Comparison of ENCODE assay signal across 13 cellular contexts in genomic region chr7:100642534-100642907, GRCh38. TPM values are rescaled to one million over a fixed set of nuclear protein-coding genes. Genes with fewer than 3 reads are reported as not detected.
DNase-seq lines count a peak whose midpoint lies in the region; ATAC-seq, FAIRE-seq and TF ChIP-seq lines count a peak whose summit lies in the region.
"Had no signal": no experiment of that assay in that cellular context is flagged by ENCODE, and none has a peak within 500 bp of the region (broad histone marks: within the 10 kb centered on the region; RNA-seq: fewer than 3 reads in every experiment).

No MANE protein-coding gene starts in this region.

- H3K4me3 Mint-ChIP-seq in natural killer cell treated with Interleukin-12 subunit alpha and Interleukin-12 subunit beta and Interleukin-15 and Interleukin-18, amount 100 ng/mL, for 72 hours: no peak overlapping the region
- H3K4me3 Mint-ChIP-seq in natural killer cell: no peak overlapping the region
- H3K4me3 Mint-ChIP-seq: activated naive CD4-positive, alpha-beta T cell treated with anti-CD3 and anti-CD28 coated beads, Interleukin-2, amount 50 U/mL, for 24 hours had no signal

- H2AFZ ChIP-seq in H1 (ENCODE audit: low read length): no peak overlapping the region

- H2BK120ac ChIP-seq in H1 (replicated peaks; ENCODE audit: low read depth, low read length): no peak overlapping the region

- no peak for FAIRE-seq in H1 (lab: Jason Lieb, UNC)

- H3K9ac ChIP-seq in H1 (replicated peaks in 1 of 4; ENCODE audit: extremely low read depth in 1 of 4, low read depth in 3 of 4, low read length in 3 of 4): no peak overlapping the region

- CTCF ChIA-PET in Panc1 (lab: Charles Lee) (interaction anchor here (0.6 kb wide), 1 partner anchor 123 kb away, joined by 3 read pairs; no protein-coding TSS in a partner anchor), H1 (lab: Charles Lee; ENCODE audit: partially characterized antibody) (interaction anchor here (0.6 to 1.9 kb wide), 16 partner anchors 8 to 452 kb away, joined by 3 to 13 read pairs (median 3); no protein-coding TSS in a partner anchor)

- no peak overlapping the region for H3K56ac ChIP-seq in H1 (replicated peaks; ENCODE audit: insufficient read length, low read depth, low read length)

- no peak overlapping the region for H2BK5ac ChIP-seq in H1 (ENCODE audit: low read depth, low read length)

- H2BK20ac ChIP-seq in H1 (ENCODE audit: low read length): no peak overlapping the region

- no peaks in the 10 kb centered on the region for H3K9me3 Mint-ChIP-seq in natural killer cell treated with Interleukin-12 subunit alpha and Interleukin-12 subunit beta and Interleukin-15 and Interleukin-18, amount 100 ng/mL, for 72 hours
- H3K9me3 Mint-ChIP-seq in natural killer cell: no peaks in the 10 kb centered on the region
- H3K9me3 Mint-ChIP-seq: activated naive CD4-positive, alpha-beta T cell treated with anti-CD3 and anti-CD28 coated beads, Interleukin-2, amount 50 U/mL, for 24 hours had no signal

- POLR2A ChIA-PET in Panc1 (lab: Charles Lee): no interaction called here
- POLR2A ChIA-PET in H1 (lab: Charles Lee; ENCODE audit: partially characterized antibody): interaction anchor here (0.9 to 2.0 kb wide), 5 partner anchors 13 to 63 kb away, joined by 3 to 5 read pairs (median 4); partner anchors contain the start of gene ACTL6B

- no peaks in the 10 kb centered on the region for H3K4me1 ChIP-seq in Panc1 (ENCODE audit: control insufficient read depth, insufficient read depth, low read length)
- H3K4me1 ChIP-seq in H1 (replicated peaks in 1 of 4; ENCODE audit: control insufficient read depth in 3 of 4, insufficient read depth in 4 of 4, low read length in 3 of 4): peaks cover 0 to 33% (median 18%) of the 10 kb centered on the region in 4 experiments; a peak in 6 of 7 replicates
- H3K4me1 ChIP-seq in stomach: peaks cover 0 to 7% (median 6%) of the 10 kb centered on the region in 4 donors
- peaks cover 5% of the 10 kb centered on the region for H3K4me1 ChIP-seq in testis
- H3K4me1 ChIP-seq: SJCRH30 had no signal

- no peak overlapping the region for H2BK15ac ChIP-seq in H1 (ENCODE audit: low read length)

- H3K27me3 Mint-ChIP-seq in natural killer cell treated with Interleukin-12 subunit alpha and Interleukin-12 subunit beta and Interleukin-15 and Interleukin-18, amount 100 ng/mL, for 72 hours: peaks cover 0 to 9% of the 10 kb centered on the region in 2 donors
- peaks cover 0 to 10% of the 10 kb centered on the region in 2 donors for H3K27me3 Mint-ChIP-seq in natural killer cell (ENCODE audit: low read depth in 2 of 2)

- H3K4me3 ChIP-seq in Panc1 (ENCODE audit: low read depth in 2 of 2, low read length in 2 of 2) (no peak overlapping the region), H1 (ENCODE audit: extremely low read depth in 1 of 4, insufficient read depth in 2 of 4, low read depth in 3 of 4, low read length in 4 of 4) (no peak overlapping the region), stomach (no peak overlapping the region), testis (no peak overlapping the region)
- H3K4me3 ChIP-seq: SJCRH30 had no signal

- H3K4ac ChIP-seq in H1 (replicated peaks; ENCODE audit: insufficient read length, low read depth, low read length): no peak overlapping the region

- H3K4me2 ChIP-seq in H1 (ENCODE audit: insufficient read depth in 1 of 2, low read depth in 2 of 2, low read length in 2 of 2): peak overlapping the region; percentile 7 to 40; a peak in 1 of 4 replicates

- H3K79me1 ChIP-seq in H1 (ENCODE audit: low read depth, low read length): no peaks in the 10 kb centered on the region

- H4K8ac ChIP-seq in H1 (ENCODE audit: extremely low read depth, insufficient read depth, low read length): no peak overlapping the region

- H3K27me3 ChIP-seq in Panc1 (ENCODE audit: control insufficient read depth, insufficient read depth, low read length): no peaks in the 10 kb centered on the region
- no peaks in the 10 kb centered on the region for H3K27me3 ChIP-seq in H1 (replicated peaks in 1 of 4; ENCODE audit: control insufficient read depth in 3 of 4, extremely low read depth in 1 of 4, insufficient read depth in 3 of 4, low read length in 3 of 4)
- H3K27me3 ChIP-seq in stomach: peaks cover 0 to 63% (median 31%) of the 10 kb centered on the region in 3 donors
- H3K27me3 ChIP-seq in testis: no peaks in the 10 kb centered on the region

- H3K79me2 ChIP-seq in H1 (ENCODE audit: control insufficient read depth in 1 of 2, insufficient read depth in 2 of 2, low read length in 2 of 2): no peaks in the 10 kb centered on the region

- H2AK5ac ChIP-seq in H1 (ENCODE audit: low read depth, low read length): no peak overlapping the region

- H3K9me3 ChIP-seq in Panc1 (ENCODE audit: control insufficient read depth, insufficient read depth, low read depth, low read length): no peaks in the 10 kb centered on the region
- no peaks in the 10 kb centered on the region for H3K9me3 ChIP-seq in H1 (ENCODE audit: insufficient read depth in 2 of 2, low read depth in 1 of 2, low read length in 1 of 2)
- no peaks in the 10 kb centered on the region for H3K9me3 ChIP-seq in stomach
- no peaks in the 10 kb centered on the region for H3K9me3 ChIP-seq in testis
- H3K9me3 ChIP-seq: SJCRH30 had no signal

- H3K36me3 Mint-ChIP-seq in natural killer cell treated with Interleukin-12 subunit alpha and Interleukin-12 subunit beta and Interleukin-15 and Interleukin-18, amount 100 ng/mL, for 72 hours: no peaks in the 10 kb centered on the region
- no peaks in the 10 kb centered on the region for H3K36me3 Mint-ChIP-seq in natural killer cell
- H3K36me3 Mint-ChIP-seq: activated naive CD4-positive, alpha-beta T cell treated with anti-CD3 and anti-CD28 coated beads, Interleukin-2, amount 50 U/mL, for 24 hours had no signal

- H4K91ac ChIP-seq in H1 (replicated peaks; ENCODE audit: insufficient read length, low read length): no peak overlapping the region

- TF ChIP-seq CTCF in natural killer cell (IDR thresholded peaks at IDR 0.05): no peak
- TF ChIP-seq CTCF in Panc1 (IDR thresholded peaks at IDR 0.05): no peak
- TF ChIP-seq CTCF in H1 (IDR thresholded peaks at IDR 0.05; ENCODE audit: control extremely low read depth in 1 of 3, insufficient read depth in 1 of 3, low read depth in 1 of 3, low read length in 3 of 3): no peak
- TF ChIP-seq CTCF in stomach (IDR thresholded peaks at IDR 0.05): no peak
- no peak for TF ChIP-seq CTCF in testis (IDR thresholded peaks at IDR 0.05)
- TF ChIP-seq CTCF in omental fat pad (IDR thresholded peaks at IDR 0.05): no peak

- peak; percentile 37 for DNase-seq in natural killer cell treated with Interleukin-12 subunit alpha and Interleukin-12 subunit beta and Interleukin-15 and Interleukin-18, amount 100 ng/mL, for 72 hours (ENCODE audit: low spot score)
- DNase-seq in natural killer cell (no peak), Panc1 (ENCODE audit: low read depth, low spot score) (no peak), H1 (ENCODE audit: low read depth in 1 of 2, low spot score in 2 of 2) (peak; percentile 31 to 88), stomach (peak; percentile 38), testis (no peak), omental fat pad (ENCODE audit: low spot score) (no peak), D341Med (ENCODE audit: low spot score) (no peak)
- DNase-seq: SJCRH30, substantia nigra had no signal

- TF ChIP-seq EP300 in H1 (IDR thresholded peaks at IDR 0.05; ENCODE audit: borderline replicate concordance in 1 of 2, low read depth in 2 of 2, low read length in 2 of 2) (no peak), stomach (IDR thresholded peaks at IDR 0.05) (no peak)

- H3K14ac ChIP-seq in H1 (ENCODE audit: insufficient read length): no peak overlapping the region

- H3K23me2 ChIP-seq in H1 (ENCODE audit: low read depth, low read length): peaks cover 2% of the 10 kb centered on the region; the same call in 1 of the 2 replicates

- BruUV-seq in Panc1 (replicated peaks; lab: Mats Ljungman, UMichigan): no TSS peak

- peak; percentile 43 to 53 for ATAC-seq in natural killer cell treated with Interleukin-12 subunit alpha and Interleukin-12 subunit beta and Interleukin-15 and Interleukin-18, amount 100 ng/mL, for 72 hours
- no peak for ATAC-seq in natural killer cell
- ATAC-seq in Panc1: peak; percentile 66
- no peak for ATAC-seq in omental fat pad (ENCODE audit: low FRiP score)

- no peak overlapping the region for H3K23ac ChIP-seq in H1 (ENCODE audit: insufficient read length)

- in situ Hi-C loops in Panc1 (cut with HindIII; ENCODE audit: low pct_unique_long_range_greater_than_20kb, low sequenced_read_pairs): no loop called here

- no peaks in the 10 kb centered on the region for H3K4me1 Mint-ChIP-seq in natural killer cell treated with Interleukin-12 subunit alpha and Interleukin-12 subunit beta and Interleukin-15 and Interleukin-18, amount 100 ng/mL, for 72 hours (ENCODE audit: low read depth in 2 of 2)
- no peaks in the 10 kb centered on the region for H3K4me1 Mint-ChIP-seq in natural killer cell
- H3K4me1 Mint-ChIP-seq: activated naive CD4-positive, alpha-beta T cell treated with anti-CD3 and anti-CD28 coated beads, Interleukin-2, amount 50 U/mL, for 24 hours had no signal

- intact Hi-C loops in natural killer cell (cut with micrococcal nuclease): no loop called here
- intact Hi-C loops in Panc1 (cut with micrococcal nuclease; ENCODE audit: unreplicated experiment): no loop called here
- intact Hi-C loops in stomach (cut with DNase I; ENCODE audit: low total_unique reads): no loop called here
- intact Hi-C loops in testis (cut with DNase I; ENCODE audit: low total_unique reads): no loop called here

- TF ChIP-seq POLR2A in H1 (IDR thresholded peaks at IDR 0.05; ENCODE audit: control extremely low read depth in 1 of 2, low read depth in 2 of 2, low read length in 2 of 2): no peak
- no peak for TF ChIP-seq POLR2A in stomach (IDR thresholded peaks at IDR 0.05)
- no peak for TF ChIP-seq POLR2A in testis (IDR thresholded peaks at IDR 0.05)

- TF ChIP-seq RAD21 in H1 (IDR thresholded peaks at IDR 0.05 in 1 of 2, conservative IDR thresholded peaks at IDR 0.05 in 1 of 2; ENCODE audit: low read depth in 2 of 2, low read length in 2 of 2): 0 out of 4 replicates have a peak, but pooled peaks of 1 of the 2 experiments have one; percentile 2

- H3K36me3 ChIP-seq in Panc1 (ENCODE audit: control insufficient read depth, insufficient read depth, low read length) (no peaks in the 10 kb centered on the region), H1 (ENCODE audit: control insufficient read depth in 2 of 4, insufficient read depth in 4 of 4, low read length in 3 of 4) (no peaks in the 10 kb centered on the region), stomach (no peaks in the 10 kb centered on the region), testis (ENCODE audit: low read depth, missing control alignments) (no peaks in the 10 kb centered on the region)
- H3K36me3 ChIP-seq: SJCRH30 had no signal

- no peaks in the 10 kb centered on the region for H4K20me1 ChIP-seq in H1 (replicated peaks in 1 of 2; ENCODE audit: control insufficient read depth in 1 of 2, insufficient read depth in 2 of 2, low read length in 2 of 2)

- H3K27ac Mint-ChIP-seq in natural killer cell treated with Interleukin-12 subunit alpha and Interleukin-12 subunit beta and Interleukin-15 and Interleukin-18, amount 100 ng/mL, for 72 hours: no peak overlapping the region
- H3K27ac Mint-ChIP-seq in natural killer cell: no peak overlapping the region
- H3K27ac Mint-ChIP-seq: activated naive CD4-positive, alpha-beta T cell treated with anti-CD3 and anti-CD28 coated beads, Interleukin-2, amount 50 U/mL, for 24 hours had no signal

- WGBS in H1 (ENCODE audit: extremely low coverage in 1 of 2, insufficient coverage in 1 of 2, insufficient read length in 1 of 2, insufficient replicate concordance in 2 of 2, low coverage in 1 of 2, low lambda C conversion rate in 2 of 2, missing lambda C conversion rate in 1 of 2), 2 experiments: 60% methylated on average over 2 of the region's 11 CpGs; no CpG with 5 or more reads in 1 of the 2 experiments
- 37 to 57% (median 49%) methylated on average over 5 to 11 of the region's 11 CpGs for WGBS in stomach, 5 donors
- 71 to 75% methylated on average over 11 of the region's 11 CpGs for WGBS in testis, 2 donors

- no peak overlapping the region for H3K18ac ChIP-seq in H1 (ENCODE audit: extremely low read depth, low read length)

- no peak overlapping the region for H4K5ac ChIP-seq in H1 (ENCODE audit: insufficient read length, low read depth, low read length)

- no peak overlapping the region for H3K27ac ChIP-seq in Panc1 (ENCODE audit: low read length)
- no peak overlapping the region for H3K27ac ChIP-seq in H1 (ENCODE audit: low read depth, low read length)
- H3K27ac ChIP-seq in stomach: no peak overlapping the region
- H3K27ac ChIP-seq in testis: no peak overlapping the region
- H3K27ac ChIP-seq: SJCRH30 had no signal

- no peak overlapping the region for H2BK12ac ChIP-seq in H1 (ENCODE audit: low read depth, low read length)

RNA-seq across cellular contexts. Expression of gene TFR2, which starts 1.2 kb away (rescaled TPM):
- 10 to 100 TPM; 10.1 to 34.1 TPM for total RNA-seq in natural killer cell treated with Interleukin-12 subunit alpha and Interleukin-12 subunit beta and Interleukin-15 and Interleukin-18, amount 100 ng/mL, for 72 hours
- total RNA-seq in natural killer cell (10 to 100 TPM in 2 of 3 donors, 1 to 10 TPM in 1; 9.8 to 13.8 (median 12.0) TPM), Panc1 (2021; ENCODE audit: unreplicated experiment) (9.1 TPM), stomach (10 to 100 TPM in 1 of 5 donors, 1 to 10 TPM in 3, not detected in 1; 1.2 to 11.6 (median 3.3) TPM), testis (1 to 10 TPM in 1 of 2 donors, under 1 TPM in 1; 0.87 to 1.5 TPM), omental fat pad (under 1 TPM in 1 of 4 donors, not detected in 3; 0.60 TPM)
- polyA plus RNA-seq in Panc1 (2012; ENCODE audit: insufficient read length): 10.8 TPM
- total RNA-seq in H1 (2021; fragmentation: NEBNext Ultra II Directional; extraction: Animal tissue kit (Norgen Biotek cat#: 25700)): 4.9 and 5.7 TPM in 2 replicates
- polyA plus RNA-seq in H1 (2011; rRNA removed) (4.6 and 6.0 TPM in 2 replicates), stomach (1 to 10 TPM; 1.7 to 5.1 (median 3.1) TPM), testis (ENCODE audit: insufficient read depth, low read depth, low replicate concordance) (1.1 TPM)
- polyA plus RNA-seq in H1 (2011; cell fraction: cytosol; rRNA removed): 4.0 TPM
- polyA plus RNA-seq in H1 (2011; cell fraction: nucleus; rRNA removed): 17.7 TPM
- 5.4 to 7.4 TPM (median 6.2 TPM) in 4 replicates for polyA plus RNA-seq in H1 (2012, experiment 1 of 2)
- polyA plus RNA-seq in H1 (2012, experiment 2 of 2): 3.3 TPM
- polyA plus RNA-seq in H1 (2013, experiment 1 of 2): 4.0 TPM
- polyA plus RNA-seq in H1 (2013, experiment 2 of 2): 3.5 TPM
- polyA minus RNA-seq in H1 (2011; rRNA and poly(A)+ RNA removed): 1.5 and 3.4 TPM in 2 replicates
- 4.3 TPM for polyA minus RNA-seq in H1 (2011; cell fraction: cytosol; rRNA and poly(A)+ RNA removed)
- 7.1 TPM for polyA minus RNA-seq in H1 (2011; cell fraction: nucleus; rRNA and poly(A)+ RNA removed)
- total RNA-seq: SJCRH30 had no signal

RNA-seq across cellular contexts. Expression of gene ACTL6B, which starts 13.7 kb away (rescaled TPM):
- not detected for total RNA-seq in natural killer cell treated with Interleukin-12 subunit alpha and Interleukin-12 subunit beta and Interleukin-15 and Interleukin-18, amount 100 ng/mL, for 72 hours
- total RNA-seq in natural killer cell (not detected), Panc1 (2021; ENCODE audit: unreplicated experiment) (not detected), stomach (under 1 TPM in 2 of 5 donors, not detected in 3; 0.37 to 0.43 TPM), testis (1 to 10 TPM in 1 of 2 donors, under 1 TPM in 1; 0.79 to 1.2 TPM), omental fat pad (not detected)
- not detected for polyA plus RNA-seq in Panc1 (2012; ENCODE audit: insufficient read length)
- total RNA-seq in H1 (2021; fragmentation: NEBNext Ultra II Directional; extraction: Animal tissue kit (Norgen Biotek cat#: 25700)): 1.7 and 2.1 TPM in 2 replicates
- polyA plus RNA-seq in H1 (2011; rRNA removed) (4.5 and 4.6 TPM in 2 replicates), stomach (1 to 10 TPM in 2 of 3 donors, under 1 TPM in 1; 0.25 to 1.4 (median 1.2) TPM), testis (ENCODE audit: insufficient read depth, low read depth, low replicate concordance) (2.1 TPM)
- 2.7 TPM for polyA plus RNA-seq in H1 (2011; cell fraction: cytosol; rRNA removed)
- 3.4 TPM for polyA plus RNA-seq in H1 (2011; cell fraction: nucleus; rRNA removed)
- polyA plus RNA-seq in H1 (2012, experiment 1 of 2): 1.6 to 4.0 TPM (median 3.0 TPM) in 4 replicates
- polyA plus RNA-seq in H1 (2012, experiment 2 of 2): 2.3 TPM
- polyA plus RNA-seq in H1 (2013, experiment 1 of 2): 1.1 TPM
- polyA plus RNA-seq in H1 (2013, experiment 2 of 2): 1.0 TPM
- polyA minus RNA-seq in H1 (2011; rRNA and poly(A)+ RNA removed): 0.51 and 0.60 TPM in 2 replicates
- polyA minus RNA-seq in H1 (2011; cell fraction: cytosol; rRNA and poly(A)+ RNA removed): 2.4 TPM
- 0.70 TPM for polyA minus RNA-seq in H1 (2011; cell fraction: nucleus; rRNA and poly(A)+ RNA removed)
- total RNA-seq: kidney epithelial cell, SJCRH30 had no signal
- polyA plus RNA-seq: BJ had no signal

RNA-seq across cellular contexts. Expression of gene MOSPD3, which starts 30.2 kb away (rescaled TPM):
- 10 to 100 TPM; 17.6 to 19.2 TPM for total RNA-seq in natural killer cell treated with Interleukin-12 subunit alpha and Interleukin-12 subunit beta and Interleukin-15 and Interleukin-18, amount 100 ng/mL, for 72 hours
- total RNA-seq in natural killer cell (10 to 100 TPM; 14.5 to 15.9 (median 15.5) TPM), Panc1 (2021; ENCODE audit: unreplicated experiment) (25.0 TPM), stomach (10 to 100 TPM in 2 of 5 donors, 1 to 10 TPM in 2, not detected in 1; 4.0 to 21.1 (median 9.8) TPM), testis (10 to 100 TPM; 40.6 to 78.9 TPM), omental fat pad (1 to 10 TPM; 5.4 to 8.9 (median 7.2) TPM)
- 39.7 TPM for polyA plus RNA-seq in Panc1 (2012; ENCODE audit: insufficient read length)
- 19.3 and 20.7 TPM in 2 replicates for total RNA-seq in H1 (2021; fragmentation: NEBNext Ultra II Directional; extraction: Animal tissue kit (Norgen Biotek cat#: 25700))
- polyA plus RNA-seq in H1 (2011; rRNA removed) (21.4 and 45.7 TPM in 2 replicates), stomach (10 to 100 TPM; 20.4 to 30.7 (median 29.1) TPM), testis (ENCODE audit: insufficient read depth, low read depth, low replicate concordance) (62.8 TPM)
- polyA plus RNA-seq in H1 (2011; cell fraction: cytosol; rRNA removed): 10.1 TPM
- 23.8 TPM for polyA plus RNA-seq in H1 (2011; cell fraction: nucleus; rRNA removed)
- 15.9 to 26.5 TPM (median 22.6 TPM) in 4 replicates for polyA plus RNA-seq in H1 (2012, experiment 1 of 2)
- polyA plus RNA-seq in H1 (2012, experiment 2 of 2): 25.8 TPM
- 19.0 TPM for polyA plus RNA-seq in H1 (2013, experiment 1 of 2)
- polyA plus RNA-seq in H1 (2013, experiment 2 of 2): 17.7 TPM
- 7.0 and 8.1 TPM in 2 replicates for polyA minus RNA-seq in H1 (2011; rRNA and poly(A)+ RNA removed)
- 7.4 TPM for polyA minus RNA-seq in H1 (2011; cell fraction: cytosol; rRNA and poly(A)+ RNA removed)
- 8.7 TPM for polyA minus RNA-seq in H1 (2011; cell fraction: nucleus; rRNA and poly(A)+ RNA removed)

RNA-seq across cellular contexts. Expression of gene GNB2, which starts 31.0 kb away (rescaled TPM):
- total RNA-seq in natural killer cell treated with Interleukin-12 subunit alpha and Interleukin-12 subunit beta and Interleukin-15 and Interleukin-18, amount 100 ng/mL, for 72 hours: 100 to 1,000 TPM; 345 to 348 TPM
- total RNA-seq in natural killer cell: 100 to 1,000 TPM; 194 to 227 (median 212) TPM
- total RNA-seq in Panc1 (2021; ENCODE audit: unreplicated experiment): 289 TPM
- polyA plus RNA-seq in Panc1 (2012; ENCODE audit: insufficient read length): 485 TPM
- total RNA-seq in H1 (2021; fragmentation: NEBNext Ultra II Directional; extraction: Animal tissue kit (Norgen Biotek cat#: 25700)): 157 and 160 TPM in 2 replicates
- 260 and 351 TPM in 2 replicates for polyA plus RNA-seq in H1 (2011; rRNA removed)
- 192 TPM for polyA plus RNA-seq in H1 (2011; cell fraction: cytosol; rRNA removed)
- 230 TPM for polyA plus RNA-seq in H1 (2011; cell fraction: nucleus; rRNA removed)
- polyA plus RNA-seq in H1 (2012, experiment 1 of 2): 133 to 215 TPM (median 185 TPM) in 4 replicates
- 219 TPM for polyA plus RNA-seq in H1 (2012, experiment 2 of 2)
- polyA plus RNA-seq in H1 (2013, experiment 1 of 2): 68.1 TPM
- polyA plus RNA-seq in H1 (2013, experiment 2 of 2): 69.3 TPM
- 87.9 and 102 TPM in 2 replicates for polyA minus RNA-seq in H1 (2011; rRNA and poly(A)+ RNA removed)
- 71.6 TPM for polyA minus RNA-seq in H1 (2011; cell fraction: cytosol; rRNA and poly(A)+ RNA removed)
- polyA minus RNA-seq in H1 (2011; cell fraction: nucleus; rRNA and poly(A)+ RNA removed): 51.5 TPM
- 100 to 1,000 TPM in 3 of 5 donors, 10 to 100 TPM in 2; 52.9 to 290 (median 152) TPM for total RNA-seq in stomach
- 100 to 1,000 TPM; 147 to 219 (median 169) TPM for polyA plus RNA-seq in stomach
- 100 to 1,000 TPM; 195 to 325 TPM for total RNA-seq in testis
- 200 TPM for polyA plus RNA-seq in testis (ENCODE audit: insufficient read depth, low read depth, low replicate concordance)
- total RNA-seq in omental fat pad: 100 to 1,000 TPM; 145 to 245 (median 203) TPM

RNA-seq across cellular contexts. Expression of gene PCOLCE, which starts 40.4 kb away (rescaled TPM):
- total RNA-seq in natural killer cell treated with Interleukin-12 subunit alpha and Interleukin-12 subunit beta and Interleukin-15 and Interleukin-18, amount 100 ng/mL, for 72 hours: 1 to 10 TPM; 5.4 to 5.6 TPM
- total RNA-seq in natural killer cell (10 to 100 TPM; 18.4 to 24.8 (median 21.7) TPM), Panc1 (2021; ENCODE audit: unreplicated experiment) (13.8 TPM), stomach (100 to 1,000 TPM in 1 of 5 donors, 10 to 100 TPM in 4; 15.8 to 129 (median 37.8) TPM), testis (10 to 100 TPM; 26.0 to 30.2 TPM), omental fat pad (10 to 100 TPM; 20.6 to 87.2 (median 40.5) TPM)
- polyA plus RNA-seq in Panc1 (2012; ENCODE audit: insufficient read length): 28.9 TPM
- 69.2 and 70.6 TPM in 2 replicates for total RNA-seq in H1 (2021; fragmentation: NEBNext Ultra II Directional; extraction: Animal tissue kit (Norgen Biotek cat#: 25700))
- polyA plus RNA-seq in H1 (2011; rRNA removed) (21.5 and 46.6 TPM in 2 replicates), stomach (10 to 100 TPM; 15.6 to 25.0 (median 18.6) TPM), testis (ENCODE audit: insufficient read depth, low read depth, low replicate concordance) (104 TPM)
- polyA plus RNA-seq in H1 (2011; cell fraction: cytosol; rRNA removed): 26.8 TPM
- polyA plus RNA-seq in H1 (2011; cell fraction: nucleus; rRNA removed): 126 TPM
- 80.3 to 96.2 TPM (median 87.0 TPM) in 4 replicates for polyA plus RNA-seq in H1 (2012, experiment 1 of 2)
- polyA plus RNA-seq in H1 (2012, experiment 2 of 2): 81.2 TPM
- polyA plus RNA-seq in H1 (2013, experiment 1 of 2): 132 TPM
- polyA plus RNA-seq in H1 (2013, experiment 2 of 2): 122 TPM
- 7.8 and 13.1 TPM in 2 replicates for polyA minus RNA-seq in H1 (2011; rRNA and poly(A)+ RNA removed)
- 27.5 TPM for polyA minus RNA-seq in H1 (2011; cell fraction: cytosol; rRNA and poly(A)+ RNA removed)
- polyA minus RNA-seq in H1 (2011; cell fraction: nucleus; rRNA and poly(A)+ RNA removed): 29.2 TPM

Comparison
In these comparisons a context has a peak if more than half of its experiments do, and no peak if none do; other contexts are left out.
1. ATAC-seq: peak in natural killer cell treated with Interleukin-12 subunit alpha and Interleukin-12 subunit beta and Interleukin-15 and Interleukin-18, amount 100 ng/mL, for 72 hours (2 of 2) and Panc1 (single experiment); none in natural killer cell (0 of 3) and omental fat pad (single experiment).
2. DNase-seq: peak in natural killer cell treated with Interleukin-12 subunit alpha and Interleukin-12 subunit beta and Interleukin-15 and Interleukin-18, amount 100 ng/mL, for 72 hours (single experiment), H1 (2 of 2) and stomach (single experiment); none in natural killer cell (single experiment), Panc1 (single experiment), testis (single experiment), omental fat pad (single experiment) and D341Med (single experiment).